In genomic region chr7:154968336-154969001, GRCh38 we compare ENCODE assay signal across 16 cellular contexts.
"Had no signal": no experiment of that assay in that cellular context is flagged by ENCODE, and none has a peak within 500 bp of the region (broad histone marks: within the 10 kb centered on the region; RNA-seq: fewer than 3 reads in every experiment).

No MANE protein-coding gene starts in this region.

- FAIRE-seq: colon, endometrium had no signal

- H3K4me3 ChIP-seq: ascending aorta, esophagus squamous epithelium, psoas muscle, right lobe of liver, smooth muscle cell had no signal

- DNase-seq: activated CD4-positive, alpha-beta T cell treated with anti-CD3 and anti-CD28 coated beads, Interleukin-2, amount 10 ng/mL, durations not matched to agents 7 days and 5 days; activated CD8-positive, alpha-beta memory T cell treated with anti-CD3 and anti-CD28 coated beads for 24 hours; activated naive CD4-positive, alpha-beta T cell treated with Interleukin-2 at 50 U/mL for 16 hours; activated T-cell treated with anti-CD3 and anti-CD28 coated beads for 4 hours; esophagus squamous epithelium; foreskin fibroblast; kidney glomerular epithelial cell; psoas muscle; right lobe of liver; stimulated activated naive CD8-positive, alpha-beta T cell treated with anti-CD3 and anti-CD28 coated beads, Interleukin-15, Interleukin-2, amounts not matched to agents 100 U/mL and 50 U/mL, for 24 hours; T-helper 9 cell; trophoblast cell had no signal

- ATAC-seq: psoas muscle; right lobe of liver; stimulated activated naive CD8-positive, alpha-beta T cell treated with anti-CD3 and anti-CD28 coated beads, Interleukin-15, Interleukin-2, amounts not matched to agents 100 U/mL and 50 U/mL, for 24 hours had no signal

- H3K27me3 ChIP-seq: ascending aorta, esophagus squamous epithelium, right lobe of liver had no signal

- H3K4me1 ChIP-seq: ascending aorta, esophagus squamous epithelium, psoas muscle had no signal

- H3K27ac ChIP-seq: ascending aorta, esophagus squamous epithelium, psoas muscle, right lobe of liver had no signal

- H3K4me2 ChIP-seq: smooth muscle cell had no signal

- H3K9me3 ChIP-seq: ascending aorta, esophagus squamous epithelium, psoas muscle, right lobe of liver had no signal
